In the genomic region with DNA sequence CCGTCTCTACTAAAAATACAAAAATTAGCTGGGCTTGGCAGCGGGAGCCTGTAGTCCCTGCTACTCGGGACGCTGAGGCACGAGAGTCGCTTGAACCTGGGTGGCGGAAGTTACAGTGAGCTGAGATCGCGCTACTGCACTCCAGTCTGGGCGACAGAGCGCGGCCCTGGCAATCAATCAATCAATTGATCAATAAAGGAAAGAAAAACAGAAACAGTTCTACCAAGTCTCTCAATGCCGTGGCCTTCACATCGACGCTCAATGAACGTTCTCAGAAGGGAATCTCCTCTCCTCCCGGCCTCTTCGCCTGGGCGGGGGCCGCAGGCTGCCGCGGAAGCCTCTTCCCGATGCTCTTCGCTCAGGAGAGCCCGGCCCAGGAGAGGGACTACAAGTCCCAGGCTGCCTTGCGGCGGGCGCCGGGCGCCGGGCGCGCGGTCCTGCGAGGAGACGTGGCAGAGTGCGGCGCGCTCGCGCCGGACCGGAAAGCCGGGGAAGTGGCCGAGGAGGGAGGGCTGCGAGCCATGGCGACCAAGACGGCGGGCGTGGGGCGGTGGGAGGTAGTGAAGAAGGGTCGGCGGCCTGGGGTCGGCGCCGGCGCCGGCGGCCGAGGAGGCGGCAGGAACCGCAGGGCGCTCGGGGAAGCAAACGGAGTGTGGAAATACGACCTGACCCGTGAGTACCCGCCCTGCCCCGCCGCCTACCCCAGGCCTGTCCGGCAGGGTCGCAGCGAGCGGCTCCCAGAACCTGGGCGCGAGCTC, we compare ENCODE assay signal across 1 cellular context.
A peak's percentile ranks its signal among the peaks of the same experiment; 100 is the strongest.
TF ChIP-seq lines count a peak whose summit lies in the region.

A gene with protein sequence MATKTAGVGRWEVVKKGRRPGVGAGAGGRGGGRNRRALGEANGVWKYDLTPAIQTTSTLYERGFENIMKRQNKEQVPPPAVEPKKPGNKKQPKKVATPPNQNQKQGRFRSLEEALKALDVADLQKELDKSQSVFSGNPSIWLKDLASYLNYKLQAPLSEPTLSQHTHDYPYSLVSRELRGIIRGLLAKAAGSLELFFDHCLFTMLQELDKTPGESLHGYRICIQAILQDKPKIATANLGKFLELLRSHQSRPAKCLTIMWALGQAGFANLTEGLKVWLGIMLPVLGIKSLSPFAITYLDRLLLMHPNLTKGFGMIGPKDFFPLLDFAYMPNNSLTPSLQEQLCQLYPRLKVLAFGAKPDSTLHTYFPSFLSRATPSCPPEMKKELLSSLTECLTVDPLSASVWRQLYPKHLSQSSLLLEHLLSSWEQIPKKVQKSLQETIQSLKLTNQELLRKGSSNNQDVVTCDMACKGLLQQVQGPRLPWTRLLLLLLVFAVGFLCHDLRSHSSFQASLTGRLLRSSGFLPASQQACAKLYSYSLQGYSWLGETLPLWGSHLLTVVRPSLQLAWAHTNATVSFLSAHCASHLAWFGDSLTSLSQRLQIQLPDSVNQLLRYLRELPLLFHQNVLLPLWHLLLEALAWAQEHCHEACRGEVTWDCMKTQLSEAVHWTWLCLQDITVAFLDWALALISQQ (plus strand): TSS at position 471 of the 758 bp plus-strand sequence. CDS start 51 bp downstream, at position 522.

TF ChIP-seq in HepG2, 621 proteins besides CTCF, POLR2A, EP300 and RAD21 (continued from another document and continues in another):
- TF ChIP-seq, protein P1, sequence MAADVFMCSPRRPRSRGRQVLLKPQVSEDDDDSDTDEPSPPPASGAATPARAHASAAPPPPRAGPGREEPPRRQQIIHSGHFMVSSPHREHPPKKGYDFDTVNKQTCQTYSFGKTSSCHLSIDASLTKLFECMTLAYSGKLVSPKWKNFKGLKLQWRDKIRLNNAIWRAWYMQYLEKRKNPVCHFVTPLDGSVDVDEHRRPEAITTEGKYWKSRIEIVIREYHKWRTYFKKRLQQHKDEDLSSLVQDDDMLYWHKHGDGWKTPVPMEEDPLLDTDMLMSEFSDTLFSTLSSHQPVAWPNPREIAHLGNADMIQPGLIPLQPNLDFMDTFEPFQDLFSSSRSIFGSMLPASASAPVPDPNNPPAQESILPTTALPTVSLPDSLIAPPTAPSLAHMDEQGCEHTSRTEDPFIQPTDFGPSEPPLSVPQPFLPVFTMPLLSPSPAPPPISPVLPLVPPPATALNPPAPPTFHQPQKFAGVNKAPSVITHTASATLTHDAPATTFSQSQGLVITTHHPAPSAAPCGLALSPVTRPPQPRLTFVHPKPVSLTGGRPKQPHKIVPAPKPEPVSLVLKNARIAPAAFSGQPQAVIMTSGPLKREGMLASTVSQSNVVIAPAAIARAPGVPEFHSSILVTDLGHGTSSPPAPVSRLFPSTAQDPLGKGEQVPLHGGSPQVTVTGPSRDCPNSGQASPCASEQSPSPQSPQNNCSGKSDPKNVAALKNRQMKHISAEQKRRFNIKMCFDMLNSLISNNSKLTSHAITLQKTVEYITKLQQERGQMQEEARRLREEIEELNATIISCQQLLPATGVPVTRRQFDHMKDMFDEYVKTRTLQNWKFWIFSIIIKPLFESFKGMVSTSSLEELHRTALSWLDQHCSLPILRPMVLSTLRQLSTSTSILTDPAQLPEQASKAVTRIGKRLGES (CRISPR knock-in tag; IDR thresholded peaks at IDR 0.05; ENCODE audit: borderline replicate concordance), result no peak
- no peak; the same call in 1 of the 2 replicates for TF ChIP-seq SOX5 (CRISPR knock-in tag; IDR thresholded peaks at IDR 0.05; ENCODE audit: borderline replicate concordance)
- TF ChIP-seq ZNF761 (CRISPR knock-in tag; conservative IDR thresholded peaks at IDR 0.05), result peak; percentile 84; the same call in 1 of the 2 replicates
- TF ChIP-seq, protein P2, sequence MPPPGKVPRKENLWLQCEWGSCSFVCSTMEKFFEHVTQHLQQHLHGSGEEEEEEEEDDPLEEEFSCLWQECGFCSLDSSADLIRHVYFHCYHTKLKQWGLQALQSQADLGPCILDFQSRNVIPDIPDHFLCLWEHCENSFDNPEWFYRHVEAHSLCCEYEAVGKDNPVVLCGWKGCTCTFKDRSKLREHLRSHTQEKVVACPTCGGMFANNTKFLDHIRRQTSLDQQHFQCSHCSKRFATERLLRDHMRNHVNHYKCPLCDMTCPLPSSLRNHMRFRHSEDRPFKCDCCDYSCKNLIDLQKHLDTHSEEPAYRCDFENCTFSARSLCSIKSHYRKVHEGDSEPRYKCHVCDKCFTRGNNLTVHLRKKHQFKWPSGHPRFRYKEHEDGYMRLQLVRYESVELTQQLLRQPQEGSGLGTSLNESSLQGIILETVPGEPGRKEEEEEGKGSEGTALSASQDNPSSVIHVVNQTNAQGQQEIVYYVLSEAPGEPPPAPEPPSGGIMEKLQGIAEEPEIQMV (CRISPR knock-in tag; IDR thresholded peaks at IDR 0.05; ENCODE audit: low read depth), result no peak
- TF ChIP-seq KAT2B (IDR thresholded peaks at IDR 0.05; ENCODE audit: borderline replicate concordance, low read depth, low read length), result peak; percentile 83; the same call in 1 of the 2 replicates
- 0 out of 2 replicates have a peak, but pooled peaks have one; percentile 30 for TF ChIP-seq RNF2 (conservative IDR thresholded peaks at IDR 0.05; ENCODE audit: low read depth)
- no peak for TF ChIP-seq PHF5A (CRISPR knock-in tag; IDR thresholded peaks at IDR 0.05; ENCODE audit: low read depth, unreplicated experiment)
- TF ChIP-seq GZF1 (CRISPR knock-in tag; IDR thresholded peaks at IDR 0.05), result no peak
- TF ChIP-seq ZBTB7B (CRISPR knock-in tag; IDR thresholded peaks at IDR 0.05), result peak; percentile 41
- TF ChIP-seq ZNF232 (CRISPR knock-in tag; IDR thresholded peaks at IDR 0.05; ENCODE audit: borderline replicate concordance), result peak; percentile 44; the same call in 1 of the 2 replicates
- TF ChIP-seq ZNF207 (IDR thresholded peaks at IDR 0.05; ENCODE audit: borderline replicate concordance), result no peak
- TF ChIP-seq SIN3B (IDR thresholded peaks at IDR 0.05; ENCODE audit: low read length), result no peak
- no peak for TF ChIP-seq JARID2 (CRISPR knock-in tag; IDR thresholded peaks at IDR 0.05; ENCODE audit: insufficient replicate concordance)
- TF ChIP-seq PCBP2 (optimal IDR thresholded peaks at IDR 0.05; ENCODE audit: low read depth, low read length, poor library complexity, severe bottlenecking), result no peak
- TF ChIP-seq KDM5B (CRISPR knock-in tag; IDR thresholded peaks at IDR 0.05; ENCODE audit: borderline replicate concordance), result peak; percentile 88
- TF ChIP-seq, protein P3, sequence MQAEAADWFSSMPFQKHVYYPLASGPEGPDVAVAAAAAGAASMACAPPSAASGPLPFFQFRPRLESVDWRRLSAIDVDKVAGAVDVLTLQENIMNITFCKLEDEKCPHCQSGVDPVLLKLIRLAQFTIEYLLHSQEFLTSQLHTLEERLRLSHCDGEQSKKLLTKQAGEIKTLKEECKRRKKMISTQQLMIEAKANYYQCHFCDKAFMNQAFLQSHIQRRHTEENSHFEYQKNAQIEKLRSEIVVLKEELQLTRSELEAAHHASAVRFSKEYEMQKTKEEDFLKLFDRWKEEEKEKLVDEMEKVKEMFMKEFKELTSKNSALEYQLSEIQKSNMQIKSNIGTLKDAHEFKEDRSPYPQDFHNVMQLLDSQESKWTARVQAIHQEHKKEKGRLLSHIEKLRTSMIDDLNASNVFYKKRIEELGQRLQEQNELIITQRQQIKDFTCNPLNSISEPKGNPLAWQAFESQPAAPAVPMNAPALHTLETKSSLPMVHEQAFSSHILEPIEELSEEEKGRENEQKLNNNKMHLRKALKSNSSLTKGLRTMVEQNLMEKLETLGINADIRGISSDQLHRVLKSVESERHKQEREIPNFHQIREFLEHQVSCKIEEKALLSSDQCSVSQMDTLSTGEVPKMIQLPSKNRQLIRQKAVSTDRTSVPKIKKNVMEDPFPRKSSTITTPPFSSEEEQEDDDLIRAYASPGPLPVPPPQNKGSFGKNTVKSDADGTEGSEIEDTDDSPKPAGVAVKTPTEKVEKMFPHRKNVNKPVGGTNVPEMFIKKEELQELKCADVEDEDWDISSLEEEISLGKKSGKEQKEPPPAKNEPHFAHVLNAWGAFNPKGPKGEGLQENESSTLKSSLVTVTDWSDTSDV (CRISPR knock-in tag; IDR thresholded peaks at IDR 0.05), result peak; percentile 56; the same call in 1 of the 2 replicates
- TF ChIP-seq, protein P4, sequence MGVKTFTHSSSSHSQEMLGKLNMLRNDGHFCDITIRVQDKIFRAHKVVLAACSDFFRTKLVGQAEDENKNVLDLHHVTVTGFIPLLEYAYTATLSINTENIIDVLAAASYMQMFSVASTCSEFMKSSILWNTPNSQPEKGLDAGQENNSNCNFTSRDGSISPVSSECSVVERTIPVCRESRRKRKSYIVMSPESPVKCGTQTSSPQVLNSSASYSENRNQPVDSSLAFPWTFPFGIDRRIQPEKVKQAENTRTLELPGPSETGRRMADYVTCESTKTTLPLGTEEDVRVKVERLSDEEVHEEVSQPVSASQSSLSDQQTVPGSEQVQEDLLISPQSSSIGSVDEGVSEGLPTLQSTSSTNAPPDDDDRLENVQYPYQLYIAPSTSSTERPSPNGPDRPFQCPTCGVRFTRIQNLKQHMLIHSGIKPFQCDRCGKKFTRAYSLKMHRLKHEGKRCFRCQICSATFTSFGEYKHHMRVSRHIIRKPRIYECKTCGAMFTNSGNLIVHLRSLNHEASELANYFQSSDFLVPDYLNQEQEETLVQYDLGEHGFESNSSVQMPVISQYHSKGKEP (CRISPR knock-in tag; IDR thresholded peaks at IDR 0.05), result peak; percentile 57; the same call in 1 of the 2 replicates
- peak; percentile 80; the same call in 1 of the 2 replicates for TF ChIP-seq YEATS2 (CRISPR knock-in tag; IDR thresholded peaks at IDR 0.05; ENCODE audit: borderline replicate concordance)
- no peak; the same call in 1 of the 2 replicates for TF ChIP-seq SIX1 (CRISPR knock-in tag; IDR thresholded peaks at IDR 0.05; ENCODE audit: borderline replicate concordance)
- TF ChIP-seq ZNF160 (CRISPR knock-in tag; IDR thresholded peaks at IDR 0.05), result peak; percentile 90; the same call in 1 of the 2 replicates
- TF ChIP-seq, protein P5, sequence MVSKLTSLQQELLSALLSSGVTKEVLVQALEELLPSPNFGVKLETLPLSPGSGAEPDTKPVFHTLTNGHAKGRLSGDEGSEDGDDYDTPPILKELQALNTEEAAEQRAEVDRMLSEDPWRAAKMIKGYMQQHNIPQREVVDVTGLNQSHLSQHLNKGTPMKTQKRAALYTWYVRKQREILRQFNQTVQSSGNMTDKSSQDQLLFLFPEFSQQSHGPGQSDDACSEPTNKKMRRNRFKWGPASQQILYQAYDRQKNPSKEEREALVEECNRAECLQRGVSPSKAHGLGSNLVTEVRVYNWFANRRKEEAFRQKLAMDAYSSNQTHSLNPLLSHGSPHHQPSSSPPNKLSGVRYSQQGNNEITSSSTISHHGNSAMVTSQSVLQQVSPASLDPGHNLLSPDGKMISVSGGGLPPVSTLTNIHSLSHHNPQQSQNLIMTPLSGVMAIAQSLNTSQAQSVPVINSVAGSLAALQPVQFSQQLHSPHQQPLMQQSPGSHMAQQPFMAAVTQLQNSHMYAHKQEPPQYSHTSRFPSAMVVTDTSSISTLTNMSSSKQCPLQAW (CRISPR knock-in tag; IDR thresholded peaks at IDR 0.05), result no peak
- TF ChIP-seq SATB2 (CRISPR knock-in tag; IDR thresholded peaks at IDR 0.05), result 0 out of 2 replicates have a peak, but pooled peaks have one; percentile 39
- TF ChIP-seq, protein P6, sequence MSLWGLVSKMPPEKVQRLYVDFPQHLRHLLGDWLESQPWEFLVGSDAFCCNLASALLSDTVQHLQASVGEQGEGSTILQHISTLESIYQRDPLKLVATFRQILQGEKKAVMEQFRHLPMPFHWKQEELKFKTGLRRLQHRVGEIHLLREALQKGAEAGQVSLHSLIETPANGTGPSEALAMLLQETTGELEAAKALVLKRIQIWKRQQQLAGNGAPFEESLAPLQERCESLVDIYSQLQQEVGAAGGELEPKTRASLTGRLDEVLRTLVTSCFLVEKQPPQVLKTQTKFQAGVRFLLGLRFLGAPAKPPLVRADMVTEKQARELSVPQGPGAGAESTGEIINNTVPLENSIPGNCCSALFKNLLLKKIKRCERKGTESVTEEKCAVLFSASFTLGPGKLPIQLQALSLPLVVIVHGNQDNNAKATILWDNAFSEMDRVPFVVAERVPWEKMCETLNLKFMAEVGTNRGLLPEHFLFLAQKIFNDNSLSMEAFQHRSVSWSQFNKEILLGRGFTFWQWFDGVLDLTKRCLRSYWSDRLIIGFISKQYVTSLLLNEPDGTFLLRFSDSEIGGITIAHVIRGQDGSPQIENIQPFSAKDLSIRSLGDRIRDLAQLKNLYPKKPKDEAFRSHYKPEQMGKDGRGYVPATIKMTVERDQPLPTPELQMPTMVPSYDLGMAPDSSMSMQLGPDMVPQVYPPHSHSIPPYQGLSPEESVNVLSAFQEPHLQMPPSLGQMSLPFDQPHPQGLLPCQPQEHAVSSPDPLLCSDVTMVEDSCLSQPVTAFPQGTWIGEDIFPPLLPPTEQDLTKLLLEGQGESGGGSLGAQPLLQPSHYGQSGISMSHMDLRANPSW (CRISPR knock-in tag; IDR thresholded peaks at IDR 0.05; ENCODE audit: borderline replicate concordance), result 0 out of 2 replicates have a peak, but pooled peaks have one; percentile 56
- peak; percentile 57 for TF ChIP-seq NFYB (CRISPR knock-in tag; IDR thresholded peaks at IDR 0.05)
- TF ChIP-seq, protein P7, sequence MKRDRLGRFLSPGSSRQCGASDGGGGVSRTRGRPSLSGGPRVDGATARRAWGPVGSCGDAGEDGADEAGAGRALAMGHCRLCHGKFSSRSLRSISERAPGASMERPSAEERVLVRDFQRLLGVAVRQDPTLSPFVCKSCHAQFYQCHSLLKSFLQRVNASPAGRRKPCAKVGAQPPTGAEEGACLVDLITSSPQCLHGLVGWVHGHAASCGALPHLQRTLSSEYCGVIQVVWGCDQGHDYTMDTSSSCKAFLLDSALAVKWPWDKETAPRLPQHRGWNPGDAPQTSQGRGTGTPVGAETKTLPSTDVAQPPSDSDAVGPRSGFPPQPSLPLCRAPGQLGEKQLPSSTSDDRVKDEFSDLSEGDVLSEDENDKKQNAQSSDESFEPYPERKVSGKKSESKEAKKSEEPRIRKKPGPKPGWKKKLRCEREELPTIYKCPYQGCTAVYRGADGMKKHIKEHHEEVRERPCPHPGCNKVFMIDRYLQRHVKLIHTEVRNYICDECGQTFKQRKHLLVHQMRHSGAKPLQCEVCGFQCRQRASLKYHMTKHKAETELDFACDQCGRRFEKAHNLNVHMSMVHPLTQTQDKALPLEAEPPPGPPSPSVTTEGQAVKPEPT (CRISPR knock-in tag; IDR thresholded peaks at IDR 0.05; ENCODE audit: low read depth), result peak; percentile 68; the same call in 1 of the 2 replicates
- no peak for TF ChIP-seq TSC22D2 (CRISPR knock-in tag; IDR thresholded peaks at IDR 0.05; ENCODE audit: borderline replicate concordance)
- TF ChIP-seq SMAD3 (CRISPR knock-in tag; IDR thresholded peaks at IDR 0.05), result no peak
- TF ChIP-seq CAMTA2 (CRISPR knock-in tag; IDR thresholded peaks at IDR 0.05; ENCODE audit: borderline replicate concordance), result no peak
- TF ChIP-seq, protein P8, sequence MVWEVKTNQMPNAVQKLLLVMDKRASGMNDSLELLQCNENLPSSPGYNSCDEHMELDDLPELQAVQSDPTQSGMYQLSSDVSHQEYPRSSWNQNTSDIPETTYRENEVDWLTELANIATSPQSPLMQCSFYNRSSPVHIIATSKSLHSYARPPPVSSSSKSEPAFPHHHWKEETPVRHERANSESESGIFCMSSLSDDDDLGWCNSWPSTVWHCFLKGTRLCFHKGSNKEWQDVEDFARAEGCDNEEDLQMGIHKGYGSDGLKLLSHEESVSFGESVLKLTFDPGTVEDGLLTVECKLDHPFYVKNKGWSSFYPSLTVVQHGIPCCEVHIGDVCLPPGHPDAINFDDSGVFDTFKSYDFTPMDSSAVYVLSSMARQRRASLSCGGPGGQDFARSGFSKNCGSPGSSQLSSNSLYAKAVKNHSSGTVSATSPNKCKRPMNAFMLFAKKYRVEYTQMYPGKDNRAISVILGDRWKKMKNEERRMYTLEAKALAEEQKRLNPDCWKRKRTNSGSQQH (CRISPR knock-in tag; IDR thresholded peaks at IDR 0.05; ENCODE audit: low read depth), result peak; percentile 95; the same call in 1 of the 2 replicates
- no peak; the same call in 1 of the 2 replicates for TF ChIP-seq FOXK1 (CRISPR knock-in tag; IDR thresholded peaks at IDR 0.05; ENCODE audit: borderline replicate concordance, low read depth)
